ENCODE assay signal across 14 cellular contexts in genomic region chr12:113082486-113083148, GRCh38. TPM values are rescaled to one million over a fixed set of nuclear protein-coding genes. Genes with fewer than 3 reads are reported as not detected.
DNase-seq lines count a peak whose midpoint lies in the region; ATAC-seq and TF ChIP-seq lines count a peak whose summit lies in the region.
"Had no signal": no experiment of that assay in that cellular context is flagged by ENCODE, and none has a peak within 500 bp of the region (broad histone marks: within the 10 kb centered on the region; RNA-seq: fewer than 3 reads in every experiment).

No MANE protein-coding gene starts in this region.

- H3K27me3 ChIP-seq in dorsolateral prefrontal cortex: no peaks in the 10 kb centered on the region

- no peak overlapping the region for H3K4me3 ChIP-seq in dorsolateral prefrontal cortex

- peak overlapping the region; percentile 93 for H3K27ac Mint-ChIP-seq in stimulated activated naive B cell treated with anti-CD40 and anti-IgM and Interleukin-4, amounts not matched to agents 10 μg/mL and 1 μg/mL and 100 μg/mL, for 72 hours

- intact Hi-C loops in dorsolateral prefrontal cortex (cut with DNase I): no loop called here

- peak overlapping the region; percentile 14 to 44 for H3K4me3 Mint-ChIP-seq in stimulated activated naive B cell treated with anti-CD40 and anti-IgM and Interleukin-4, amounts not matched to agents 10 μg/mL and 1 μg/mL and 100 μg/mL, for 72 hours

- no peak overlapping the region for H3K27ac ChIP-seq in dorsolateral prefrontal cortex

- H3K36me3 Mint-ChIP-seq in stimulated activated naive B cell treated with anti-CD40 and anti-IgM and Interleukin-4, amounts not matched to agents 10 μg/mL and 1 μg/mL and 100 μg/mL, for 72 hours: peaks cover 77 to 92% of the 10 kb centered on the region in 2 donors

- no peak for DNase-seq in stimulated activated naive B cell treated with anti-CD40 and anti-IgM and Interleukin-4, amounts not matched to agents 10 μg/mL and 1 μg/mL and 100 μg/mL, for 72 hours
- DNase-seq in dorsolateral prefrontal cortex: no peak
- DNase-seq: amniotic stem cell; effector CD8-positive, alpha-beta T cell; left ventricle myocardium superior; OCI-M1; T-helper 1 cell had no signal

- ATAC-seq in GM18907 (IDR thresholded peaks at IDR 0.05; ENCODE audit: unreplicated experiment): peak; percentile 66
- ATAC-seq in HG02588 (IDR thresholded peaks at IDR 0.05; ENCODE audit: unreplicated experiment): peak; percentile 58
- peak; percentile 44 for ATAC-seq in HG03565 (IDR thresholded peaks at IDR 0.05; ENCODE audit: unreplicated experiment)
- peak; percentile 15 to 36 for ATAC-seq in stimulated activated naive B cell treated with anti-CD40 and anti-IgM and Interleukin-4, amounts not matched to agents 10 μg/mL and 1 μg/mL and 100 μg/mL, for 72 hours (replicated peaks)
- ATAC-seq in HG02840 (IDR thresholded peaks at IDR 0.05; ENCODE audit: low FRiP score, unreplicated experiment): no peak
- no peak for ATAC-seq in HG03045 (IDR thresholded peaks at IDR 0.05; ENCODE audit: unreplicated experiment)

- H3K4me1 Mint-ChIP-seq in stimulated activated naive B cell treated with anti-CD40 and anti-IgM and Interleukin-4, amounts not matched to agents 10 μg/mL and 1 μg/mL and 100 μg/mL, for 72 hours: peaks cover 76 to 97% of the 10 kb centered on the region in 2 donors

- TF ChIP-seq CTCF in dorsolateral prefrontal cortex (IDR thresholded peaks at IDR 0.05 in 54 of 56, conservative IDR thresholded peaks at IDR 0.05 in 2 of 56; ENCODE audit: low read depth in 1 of 56, partially characterized antibody in 56 of 56): no peak

- no peaks in the 10 kb centered on the region for H3K27me3 Mint-ChIP-seq in stimulated activated naive B cell treated with anti-CD40 and anti-IgM and Interleukin-4, amounts not matched to agents 10 μg/mL and 1 μg/mL and 100 μg/mL, for 72 hours

- H3K9me3 Mint-ChIP-seq in stimulated activated naive B cell treated with anti-CD40 and anti-IgM and Interleukin-4, amounts not matched to agents 10 μg/mL and 1 μg/mL and 100 μg/mL, for 72 hours: peaks cover 4 to 5% of the 10 kb centered on the region in 2 donors

RNA-seq across cellular contexts. Expression of gene DTX1, which starts 26.1 kb away (rescaled TPM):
- total RNA-seq in dorsolateral prefrontal cortex: 100 to 1,000 TPM in 1 of 120 experiments, 10 to 100 TPM in 119; 24.5 to 108 (median 51.0) TPM

RNA-seq across cellular contexts. Expression of gene RASAL1, which starts 52.9 kb away (rescaled TPM):
- total RNA-seq in dorsolateral prefrontal cortex: 10 to 100 TPM; 17.0 to 95.6 (median 38.8) TPM
- total RNA-seq: glomerular endothelial cell, left ventricle myocardium superior, omental fat pad had no signal

Comparison
In these comparisons a context has a peak if more than half of its experiments do, and no peak if none do; other contexts are left out.
1. ATAC-seq: peak in GM18907 (single experiment), HG02588 (single experiment), HG03565 (single experiment) and stimulated activated naive B cell treated with anti-CD40 and anti-IgM and Interleukin-4, amounts not matched to agents 10 μg/mL and 1 μg/mL and 100 μg/mL, for 72 hours (2 of 2); none in HG02840 (single experiment) and HG03045 (single experiment).